Comparison of ENCODE assay signal across 19 cellular contexts in genomic region chr16:86355538-86355937, GRCh38.
DNase-seq lines count a peak whose midpoint lies in the region; TF ChIP-seq lines count a peak whose summit lies in the region.
"Had no signal": no experiment of that assay in that cellular context is flagged by ENCODE, and none has a peak within 500 bp of the region (broad histone marks: within the 10 kb centered on the region; RNA-seq: fewer than 3 reads in every experiment).

No MANE protein-coding gene starts in this region.

- peaks cover 78% of the 10 kb centered on the region for H3K4me1 Mint-ChIP-seq in HFFc6 (ENCODE audit: low read depth)
- H3K4me1 Mint-ChIP-seq in activated CD4-positive, alpha-beta memory T cell treated with anti-CD3 and anti-CD28 coated beads for 36 hours (ENCODE audit: low read depth): no peaks in the 10 kb centered on the region

- no peaks in the 10 kb centered on the region for H3K27me3 ChIP-seq in colonic mucosa
- H3K27me3 ChIP-seq: ovary had no signal

- no peaks in the 10 kb centered on the region for H3K9me3 ChIP-seq in colonic mucosa
- H3K9me3 ChIP-seq: ovary had no signal

- H3K27ac ChIP-seq in colonic mucosa: no peak overlapping the region
- H3K27ac ChIP-seq: C4-2B, ovary, spleen, VCaP had no signal

- CTCF ChIA-PET in activated CD4-positive, alpha-beta memory T cell treated with anti-CD3 and anti-CD28 coated beads for 36 hours (lab: Charles Lee): no interaction called here

- no peak overlapping the region for H3K9ac ChIP-seq in colonic mucosa (ENCODE audit: low read depth in 2 of 2, low read length in 2 of 2)

- peaks cover 14% of the 10 kb centered on the region for H3K9me3 Mint-ChIP-seq in HFFc6
- H3K9me3 Mint-ChIP-seq in activated CD4-positive, alpha-beta memory T cell treated with anti-CD3 and anti-CD28 coated beads for 36 hours: peaks cover 11% of the 10 kb centered on the region

- H3K36me3 Mint-ChIP-seq in HFFc6 (ENCODE audit: low read depth): peaks cover 19% of the 10 kb centered on the region
- H3K36me3 Mint-ChIP-seq in activated CD4-positive, alpha-beta memory T cell treated with anti-CD3 and anti-CD28 coated beads for 36 hours: no peaks in the 10 kb centered on the region

- H3K4me3 ChIP-seq in AG09309 (ENCODE audit: control insufficient read depth, low read depth, low read length) (no peak overlapping the region), colonic mucosa (no peak overlapping the region)
- H3K4me3 ChIP-seq: ovary, spleen had no signal

- H3K36me3 ChIP-seq in colonic mucosa: no peaks in the 10 kb centered on the region
- H3K36me3 ChIP-seq: ovary, spleen had no signal

- no peaks in the 10 kb centered on the region for H3K4me1 ChIP-seq in colonic mucosa
- H3K4me1 ChIP-seq: spleen had no signal

- no peak for TF ChIP-seq CTCF in AG09309 (IDR thresholded peaks at IDR 0.05; ENCODE audit: control insufficient read depth, insufficient read depth, low read depth, low read length, missing control alignments)
- no peak for TF ChIP-seq CTCF in HFFc6 (IDR thresholded peaks at IDR 0.05)
- TF ChIP-seq CTCF in colonic mucosa (IDR thresholded peaks at IDR 0.05): no peak

- DNase-seq in AG09309 (ENCODE audit: low read depth): peak; percentile 55
- peak; percentile 98 for DNase-seq in HFFc6
- peak; percentile 74 for DNase-seq in amniotic epithelial cell (ENCODE audit: low read depth)
- DNase-seq in hepatic stellate cell (ENCODE audit: low spot score): peak; percentile 59
- no peak for DNase-seq in COLO668 (lab: John Stamatoyannopoulos, UW; ENCODE audit: unreplicated experiment)
- no peak for DNase-seq in AML-193 (lab: John Stamatoyannopoulos, UW)
- DNase-seq in activated CD4-positive, alpha-beta memory T cell treated with anti-CD3 and anti-CD28 coated beads for 36 hours: no peak
- DNase-seq in colonic mucosa: no peak
- DNase-seq: activated CD8-positive, alpha-beta memory T cell treated with anti-CD3 and anti-CD28 coated beads for 24 hours; anterior cingulate cortex; DMS53; NCI-H1930; NCI-H526 treated with DMSO at 0.1 percent for 48 hours; OCI-M1; ovary; spleen; stimulated activated naive CD4-positive, alpha-beta T cell treated with Interleukin-2 at 50 U/mL for 16 hours had no signal

- POLR2A ChIA-PET in activated CD4-positive, alpha-beta memory T cell treated with anti-CD3 and anti-CD28 coated beads for 36 hours (lab: Charles Lee): no interaction called here

- peak overlapping the region; percentile 77 for H3K4me3 Mint-ChIP-seq in HFFc6
- H3K4me3 Mint-ChIP-seq in activated CD4-positive, alpha-beta memory T cell treated with anti-CD3 and anti-CD28 coated beads for 36 hours: no peak overlapping the region

- intact Hi-C loops in activated CD4-positive, alpha-beta memory T cell treated with anti-CD3 and anti-CD28 coated beads for 36 hours (cut with micrococcal nuclease): no loop called here
- intact Hi-C loops in colonic mucosa (cut with DNase I): no loop called here

- H3K27ac Mint-ChIP-seq in HFFc6: peak overlapping the region; percentile 99
- H3K27ac Mint-ChIP-seq in activated CD4-positive, alpha-beta memory T cell treated with anti-CD3 and anti-CD28 coated beads for 36 hours: no peak overlapping the region

- peaks cover 4% of the 10 kb centered on the region for H3K27me3 Mint-ChIP-seq in HFFc6 (ENCODE audit: insufficient read depth)
- peaks cover 30% of the 10 kb centered on the region for H3K27me3 Mint-ChIP-seq in activated CD4-positive, alpha-beta memory T cell treated with anti-CD3 and anti-CD28 coated beads for 36 hours

Comparison
In these comparisons a context has a peak if more than half of its experiments do, and no peak if none do; other contexts are left out.
1. DNase-seq: peak in AG09309 (single experiment), HFFc6 (single experiment), amniotic epithelial cell (single experiment) and hepatic stellate cell (single experiment); none in COLO668 (single experiment), AML-193 (0 of 2), activated CD4-positive, alpha-beta memory T cell treated with anti-CD3 and anti-CD28 coated beads for 36 hours (single experiment) and colonic mucosa (single experiment).